In the genomic region with DNA sequence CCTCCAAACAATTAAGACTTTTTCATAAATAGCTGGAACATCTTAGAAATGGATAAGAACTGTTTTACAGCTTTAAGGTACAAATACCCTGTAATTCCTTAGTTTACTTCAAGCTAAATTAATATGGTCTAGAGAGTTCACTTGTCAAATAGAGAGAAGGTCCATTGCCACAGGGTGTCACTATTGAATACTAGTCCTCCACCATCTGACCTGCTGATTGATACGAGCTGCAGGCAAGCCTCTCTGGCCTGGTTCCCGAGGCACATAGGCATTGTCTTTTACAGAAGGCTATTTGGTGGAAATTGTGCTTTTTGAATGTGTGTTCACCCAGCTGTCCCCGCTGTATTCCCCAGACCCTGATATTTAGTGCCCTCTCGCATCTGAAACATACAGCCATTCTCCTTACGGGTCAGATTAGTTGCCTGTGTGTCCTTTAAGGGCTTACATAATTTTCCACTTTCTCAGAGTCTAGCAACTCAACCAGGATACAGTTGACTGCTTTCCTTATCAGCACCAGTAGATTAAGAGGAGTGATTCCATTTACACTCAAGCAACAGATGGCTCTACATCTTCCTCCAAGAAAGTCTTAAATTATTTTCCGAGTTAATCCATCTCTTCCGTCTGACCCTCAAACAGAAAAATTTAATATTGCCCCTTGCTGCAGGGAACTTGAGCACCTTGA, we compare ENCODE assay signal across 17 cellular contexts.
DNase-seq lines count a peak whose midpoint lies in the region; ATAC-seq and TF ChIP-seq lines count a peak whose summit lies in the region.
"Had no signal": no experiment of that assay in that cellular context is flagged by ENCODE, and none has a peak within 500 bp of the region (broad histone marks: within the 10 kb centered on the region; RNA-seq: fewer than 3 reads in every experiment).

No MANE protein-coding gene starts in this region.

- H3K36me3 ChIP-seq in sigmoid colon: no peaks in the 10 kb centered on the region
- no peaks in the 10 kb centered on the region for H3K36me3 ChIP-seq in gastrocnemius medialis
- H3K36me3 ChIP-seq: lower lobe of right lung, transverse colon had no signal

- intact Hi-C loops in sigmoid colon (cut with DNase I): no loop called here
- intact Hi-C loops in gastrocnemius medialis (cut with DNase I; ENCODE audit: low total_unique reads): no loop called here

- H3K4me3 ChIP-seq in sigmoid colon (no peak overlapping the region), gastrocnemius medialis (no peak overlapping the region)
- H3K4me3 ChIP-seq: body of pancreas, lower lobe of right lung, transverse colon had no signal

- H3K27me3 ChIP-seq in sigmoid colon (no peaks in the 10 kb centered on the region), gastrocnemius medialis (no peaks in the 10 kb centered on the region)
- H3K27me3 ChIP-seq: body of pancreas, transverse colon had no signal

- no peak for TF ChIP-seq POLR2A in sigmoid colon (IDR thresholded peaks at IDR 0.05)
- TF ChIP-seq POLR2A in gastrocnemius medialis (IDR thresholded peaks at IDR 0.05): no peak

- H3K9me3 ChIP-seq in sigmoid colon: no peaks in the 10 kb centered on the region
- no peaks in the 10 kb centered on the region for H3K9me3 ChIP-seq in gastrocnemius medialis
- H3K9me3 ChIP-seq: body of pancreas, lower lobe of right lung, transverse colon had no signal

- TF ChIP-seq CTCF in 22Rv1 (IDR thresholded peaks at IDR 0.05): peak; percentile 30
- no peak for TF ChIP-seq CTCF in sigmoid colon (IDR thresholded peaks at IDR 0.05)
- no peak for TF ChIP-seq CTCF in gastrocnemius medialis (IDR thresholded peaks at IDR 0.05 in 4 of 5, conservative IDR thresholded peaks at IDR 0.05 in 1 of 5)

- H3K27ac ChIP-seq in 22Rv1 (no peak overlapping the region), sigmoid colon (no peak overlapping the region), gastrocnemius medialis (no peak overlapping the region)
- H3K27ac ChIP-seq: body of pancreas, lower lobe of right lung, transverse colon had no signal

- TF ChIP-seq EP300 in sigmoid colon (IDR thresholded peaks at IDR 0.05): no peak

- H3K4me1 ChIP-seq in sigmoid colon (no peaks in the 10 kb centered on the region), gastrocnemius medialis (no peaks in the 10 kb centered on the region)
- H3K4me1 ChIP-seq: body of pancreas, lower lobe of right lung, transverse colon had no signal

- ATAC-seq in gastrocnemius medialis: no peak
- ATAC-seq: body of pancreas; lower lobe of right lung; natural killer cell treated with Interleukin-12 subunit alpha and Interleukin-12 subunit beta and Interleukin-15 and Interleukin-18, amount 100 ng/mL, for 72 hours had no signal

- in situ Hi-C loops in KBM-7 (cut with MboI; ENCODE audit: low pct_unique_long_range_greater_than_20kb, low sequenced_read_pairs): no loop called here
- in situ Hi-C loops in gastrocnemius medialis (cut with MboI; ENCODE audit: low sequenced_read_pairs in 4 of 4): no loop called here

- DNase-seq in KBM-7 (peak; percentile 1), SK-N-DZ (ENCODE audit: low spot score) (peak; percentile 65), left kidney (ENCODE audit: low read depth, low spot score) (peak; percentile 7), sigmoid colon (no peak), gastrocnemius medialis (no peak), AG08396 (ENCODE audit: low spot score) (no peak)
- DNase-seq in stimulated activated CD4-positive, alpha-beta T cell treated with anti-CD3 and anti-CD28 coated beads, Interleukin-4, amount 100 ng/mL, for 4 hours: no peak
- DNase-seq: activated CD4-positive, alpha-beta T cell treated with anti-CD3 and anti-CD28 coated beads for 1 hour; activated T-cell treated with anti-CD3 and anti-CD28 coated beads for 4 hours; body of pancreas; lower lobe of right lung; NCI-H2227 treated with DMSO at 0.1 percent for 48 hours; retina; stimulated activated CD4-positive, alpha-beta T cell treated with anti-CD3 and anti-CD28 coated beads, Interleukin-2, amount 100 ng/mL, for 24 hours; transverse colon had no signal

- WGBS in sigmoid colon, 2 donors: 68 to 71% methylated on average over 7 of the region's 7 CpGs

Comparison
In these comparisons a context has a peak if more than half of its experiments do, and no peak if none do; other contexts are left out.
1. DNase-seq: peak in KBM-7 (single experiment), SK-N-DZ (single experiment) and left kidney (single experiment); none in sigmoid colon (single experiment), gastrocnemius medialis (0 of 2), stimulated activated CD4-positive, alpha-beta T cell treated with anti-CD3 and anti-CD28 coated beads, Interleukin-4, amount 100 ng/mL, for 4 hours (0 of 2) and AG08396 (single experiment).